ENCODE assay signal across 19 cellular contexts in the genomic region with DNA sequence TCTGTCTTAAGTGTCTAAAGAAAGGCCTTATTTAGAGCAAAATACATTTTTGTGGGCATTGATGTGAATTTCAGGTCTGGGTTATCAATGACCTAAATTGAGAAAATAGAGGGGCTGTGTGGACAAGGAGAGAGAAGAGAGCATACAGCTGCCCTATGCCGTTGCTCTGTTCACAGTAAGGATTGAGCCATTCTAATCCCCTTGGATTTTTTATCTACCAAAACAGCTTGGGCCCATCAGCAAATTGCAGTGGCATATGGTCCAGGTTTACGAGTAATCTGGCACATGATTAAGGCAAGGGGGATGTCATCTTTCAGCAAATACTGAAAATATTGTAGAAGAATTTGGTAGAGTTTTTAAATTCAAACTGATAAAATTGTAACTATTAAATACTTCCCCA.
"Had no signal": no experiment of that assay in that cellular context is flagged by ENCODE, and none has a peak within 500 bp of the region (broad histone marks: within the 10 kb centered on the region; RNA-seq: fewer than 3 reads in every experiment).

No MANE protein-coding gene starts in this region.

- DNase-seq: activated T-cell treated with anti-CD3 and anti-CD28 coated beads, Interleukin-2, amount 50 U/mL, for 1 hour; aorta; central memory CD4-positive, alpha-beta T cell; dorsolateral prefrontal cortex; effector memory CD8-positive, alpha-beta T cell; small intestine; stimulated activated CD4-positive, alpha-beta T cell treated with anti-CD3 and anti-CD28 coated beads, Interleukin-15, amount 100 ng/mL, for 24 hours; stimulated activated naive B cell treated with anti-CD40 and anti-IgM and Interleukin-4, amounts not matched to agents 10 μg/mL and 1 μg/mL and 100 μg/mL, for 72 hours; T-helper 9 cell; testis; trophoblast cell; uterus had no signal

- H3K4me3 ChIP-seq: dorsolateral prefrontal cortex, testis, uterus had no signal

- H3K27me3 ChIP-seq: testis, uterus had no signal

- H3K36me3 ChIP-seq: uterus had no signal

- H3K27ac ChIP-seq: dorsolateral prefrontal cortex, parathyroid adenoma, testis, uterus had no signal

- ATAC-seq: activated naive CD4-positive, alpha-beta T cell treated with anti-CD3 and anti-CD28 coated beads, Interleukin-2, amount 50 U/mL, for 72 hours; activated T-helper 17 cell treated with anti-CD3 and anti-CD28 coated beads, Interleukin-2, amount 50 U/mL, for 72 hours; effector memory CD8-positive, alpha-beta T cell; esophagus mucosa; natural killer cell treated with Interleukin-12 subunit alpha and Interleukin-12 subunit beta and Interleukin-15 and Interleukin-18, amount 100 ng/mL, for 72 hours; sciatic nerve; stimulated activated naive B cell treated with anti-CD40 and anti-IgM and Interleukin-4, amounts not matched to agents 10 μg/mL and 1 μg/mL and 100 μg/mL, for 72 hours; WTC11 had no signal

- H3K9me3 ChIP-seq: testis, uterus had no signal
